Comparison of ENCODE assay signal across 8 cellular contexts in genomic region chrX:23694606-23695005, GRCh38. TPM values are rescaled to one million over a fixed set of nuclear protein-coding genes. Genes with fewer than 3 reads are reported as not detected.
DNase-seq lines count a peak whose midpoint lies in the region; ATAC-seq and TF ChIP-seq lines count a peak whose summit lies in the region.

No MANE protein-coding gene starts in this region.

- under 1% methylated on average over 8 of the region's 8 CpGs for WGBS in liver

- H3K27me3 Mint-ChIP-seq in CD4-positive, alpha-beta memory T cell = no peaks in the 10 kb centered on the region

- no peak overlapping the region for H3K4me3 ChIP-seq in CD4-positive, alpha-beta memory T cell (ENCODE audit: low read length in 2 of 2)
- no peak overlapping the region for H3K4me3 ChIP-seq in Loucy (ENCODE audit: low read length, poor library complexity, severe bottlenecking)
- H3K4me3 ChIP-seq in choroid plexus epithelial cell (ENCODE audit: low read depth, low read length) = no peak overlapping the region
- H3K4me3 ChIP-seq in liver (ENCODE audit: low read depth in 1 of 3, low read length in 3 of 3) = no peak overlapping the region

- no peaks in the 10 kb centered on the region for H3K79me2 ChIP-seq in Loucy (ENCODE audit: insufficient read depth, low read length)

- H2AFZ ChIP-seq in Loucy (ENCODE audit: low read length) = no peak overlapping the region

- TF ChIP-seq CTCF in Loucy (conservative IDR thresholded peaks at IDR 0.05; ENCODE audit: low read length) (peak; percentile 38; the same call in 1 of the 2 replicates), choroid plexus epithelial cell (conservative IDR thresholded peaks at IDR 0.05; ENCODE audit: low read depth, low read length) (peak; percentile 57), liver (IDR thresholded peaks at IDR 0.05; ENCODE audit: low read depth, low read length, missing input control) (peak; percentile 53)

- H3K36me3 Mint-ChIP-seq in CD4-positive, alpha-beta memory T cell = no peaks in the 10 kb centered on the region

- H3K4me1 Mint-ChIP-seq in CD4-positive, alpha-beta memory T cell = peaks cover 0 to 1% (median 0%) of the 10 kb centered on the region in 4 donors

- H3K9me2 ChIP-seq in Loucy (replicated peaks; ENCODE audit: low read depth, low read length) = no peaks in the 10 kb centered on the region

- H3K4me3 Mint-ChIP-seq in CD4-positive, alpha-beta memory T cell = no peak overlapping the region

- no peak overlapping the region for H3K4me2 ChIP-seq in Loucy (ENCODE audit: low read depth, low read length, poor library complexity, severe bottlenecking)

- DNase-seq in CD4-positive, alpha-beta memory T cell = peak; percentile 17 to 38 (median 34)
- DNase-seq in T-helper 9 cell = peak; percentile 23
- DNase-seq in choroid plexus epithelial cell (ENCODE audit: low read depth) = peak; percentile 63
- DNase-seq in stimulated activated CD8-positive, alpha-beta memory T cell treated with anti-CD3 and anti-CD28 coated beads, Interleukin-12 subunit alpha, Interleukin-12 subunit beta, amount 100 ng/mL, for 1 hour (ENCODE audit: low read depth) = peak; percentile 22
- DNase-seq in NCI-H187 treated with DMSO at 0.1 percent for 48 hours (lab: John Stamatoyannopoulos, UW) = no peak

- no peaks in the 10 kb centered on the region for H3F3A ChIP-seq in Loucy (ENCODE audit: low read depth)

- TF ChIP-seq RAD21 in liver (IDR thresholded peaks at IDR 0.05) = peak; percentile 57 to 76

- H3K36me3 ChIP-seq in CD4-positive, alpha-beta memory T cell (ENCODE audit: insufficient read depth, low read length) = no peaks in the 10 kb centered on the region
- H3K36me3 ChIP-seq in Loucy (ENCODE audit: insufficient read depth, low read length) (no peaks in the 10 kb centered on the region), liver (ENCODE audit: control insufficient read depth in 4 of 4, insufficient read depth in 3 of 4, low read depth in 1 of 4, low read length in 3 of 4) (no peaks in the 10 kb centered on the region)

- H3K9me3 Mint-ChIP-seq in CD4-positive, alpha-beta memory T cell = no peaks in the 10 kb centered on the region

- no peak overlapping the region for H3K27ac Mint-ChIP-seq in CD4-positive, alpha-beta memory T cell

- no peaks in the 10 kb centered on the region for H4K20me1 ChIP-seq in Loucy (ENCODE audit: insufficient read depth, low read length, poor library complexity, severe bottlenecking)

- intact Hi-C loops in CD4-positive, alpha-beta memory T cell (cut with micrococcal nuclease) = loop anchor here (1.0 kb wide), 1 partner anchor 208 kb away; no protein-coding TSS in a partner anchor

- no peak overlapping the region for H3K9ac ChIP-seq in Loucy (ENCODE audit: low read depth, low read length, poor library complexity, severe bottlenecking)
- no peak overlapping the region for H3K9ac ChIP-seq in liver (ENCODE audit: low read depth in 1 of 2, low read length in 2 of 2)

- H3K9me3 ChIP-seq in CD4-positive, alpha-beta memory T cell (ENCODE audit: control insufficient read depth in 1 of 2, low read length in 2 of 2) = no peaks in the 10 kb centered on the region
- H3K9me3 ChIP-seq in Loucy (ENCODE audit: insufficient read depth, low read depth, low read length) (no peaks in the 10 kb centered on the region), liver (ENCODE audit: control insufficient read depth in 4 of 4, low read length in 3 of 4) (no peaks in the 10 kb centered on the region)

- ATAC-seq in GM18907 (IDR thresholded peaks at IDR 0.05; ENCODE audit: unreplicated experiment) = peak; percentile 77

- H3K27me3 ChIP-seq in CD4-positive, alpha-beta memory T cell (ENCODE audit: insufficient read depth, low read length) = no peaks in the 10 kb centered on the region
- no peaks in the 10 kb centered on the region for H3K27me3 ChIP-seq in Loucy (ENCODE audit: insufficient read depth, low read length, poor library complexity, severe bottlenecking)
- no peaks in the 10 kb centered on the region for H3K27me3 ChIP-seq in liver (ENCODE audit: control insufficient read depth in 4 of 4, insufficient read depth in 4 of 4, low read length in 3 of 4)

- CTCF ChIA-PET in CD4-positive, alpha-beta memory T cell (lab: Charles Lee; ENCODE audit: partially characterized antibody) = interaction anchor here (0.7 to 9.9 kb wide), 5 partner anchors 21 to 360 kb away, joined by 3 to 93 read pairs (median 4); partner anchors contain the start of gene EIF2S3

- POLR2A ChIA-PET in CD4-positive, alpha-beta memory T cell (lab: Charles Lee; ENCODE audit: partially characterized antibody) = interaction anchor here (1.6 kb wide), 1 partner anchor 208 kb away, joined by 7 read pairs; no protein-coding TSS in a partner anchor

- H3K27ac ChIP-seq in CD4-positive, alpha-beta memory T cell (ENCODE audit: low read depth, low read length) = no peak overlapping the region
- H3K27ac ChIP-seq in liver (ENCODE audit: low read depth in 1 of 2, low read length in 2 of 2) = no peak overlapping the region

- H3K4me1 ChIP-seq in CD4-positive, alpha-beta memory T cell (ENCODE audit: insufficient read depth, low read length) = no peaks in the 10 kb centered on the region
- H3K4me1 ChIP-seq in Loucy (ENCODE audit: insufficient read depth, low read length, poor library complexity, severe bottlenecking) (no peaks in the 10 kb centered on the region), liver (ENCODE audit: control insufficient read depth in 4 of 4, insufficient read depth in 4 of 4, low read length in 3 of 4) (no peaks in the 10 kb centered on the region)

TF ChIP-seq in liver, 16 proteins besides CTCF, POLR2A, EP300 and RAD21:
- TF ChIP-seq ATF3 (IDR thresholded peaks at IDR 0.05) (no peak), JUND (IDR thresholded peaks at IDR 0.05) (no peak), TAF1 (conservative IDR thresholded peaks at IDR 0.05) (no peak), NR2F2 (IDR thresholded peaks at IDR 0.05) (no peak), EGR1 (IDR thresholded peaks at IDR 0.05; ENCODE audit: low read depth in 2 of 2) (no peak), YY1 (IDR thresholded peaks at IDR 0.05) (no peak), FOXA1 (IDR thresholded peaks at IDR 0.05) (no peak), MAX (IDR thresholded peaks at IDR 0.05) (no peak), SP1 (IDR thresholded peaks at IDR 0.05) (no peak), REST (IDR thresholded peaks at IDR 0.05) (no peak), RXRA (IDR thresholded peaks at IDR 0.05) (no peak), HNF4A (conservative IDR thresholded peaks at IDR 0.05) (no peak)

RNA-seq across cellular contexts. Expression of gene PRDX4, which starts 27.3 kb away (rescaled TPM):
- 10 to 100 TPM; 13.1 to 13.4 TPM for total RNA-seq in CD4-positive, alpha-beta memory T cell
- 10 to 100 TPM; 64.9 to 65.5 TPM for polyA plus RNA-seq in CD4-positive, alpha-beta memory T cell
- total RNA-seq in liver = 100 to 1,000 TPM; 183 to 355 TPM
- polyA plus RNA-seq in liver = 100 to 1,000 TPM; 470 to 480 TPM

RNA-seq across cellular contexts. Expression of gene ACOT9, which starts 48.5 kb away (rescaled TPM):
- total RNA-seq in CD4-positive, alpha-beta memory T cell = 10 to 100 TPM; 21.2 to 25.2 TPM
- 10 to 100 TPM; 22.5 to 28.1 TPM for polyA plus RNA-seq in CD4-positive, alpha-beta memory T cell
- total RNA-seq in liver = 10 to 100 TPM; 10.2 to 16.3 TPM
- 10 to 100 TPM in 1 of 2 donors, 1 to 10 TPM in 1; 9.3 to 13.0 TPM for polyA plus RNA-seq in liver

Comparison
In these comparisons a context has a peak if more than half of its experiments do, and no peak if none do; other contexts are left out.
1. RNA of gene PRDX4, which starts 27.3 kb away (total RNA-seq): 183 to 355 TPM in liver; 13.1 to 13.4 TPM in CD4-positive, alpha-beta memory T cell; every median in the first group is over 10 times any median in the second.
2. Peak in every context shown above with its lines, with median percentiles within 50 percentile points of each other: CTCF ChIP-seq.